28 cellular contexts compared by ENCODE assay signal in the genomic region with DNA sequence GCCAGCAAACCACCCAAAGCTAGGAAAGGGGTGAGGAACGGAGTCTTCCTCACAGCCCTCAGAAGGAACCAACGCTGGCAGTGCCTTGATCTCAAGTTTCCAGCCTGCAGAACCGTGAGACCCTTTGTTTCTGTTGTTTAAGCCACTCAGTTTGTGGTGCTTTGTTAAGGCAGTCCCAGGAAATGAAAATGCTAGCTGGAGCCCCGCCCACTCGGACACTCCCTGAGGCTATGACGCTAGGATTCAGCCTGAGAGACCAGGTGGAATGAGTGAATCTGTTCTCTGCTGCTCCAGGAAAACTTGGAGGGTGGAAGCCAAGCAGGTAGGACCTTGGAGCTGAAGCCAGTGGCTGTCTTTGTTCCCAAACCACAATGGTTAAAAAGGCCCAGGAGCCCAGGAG.
DNase-seq lines count a peak whose midpoint lies in the region; ATAC-seq and TF ChIP-seq lines count a peak whose summit lies in the region.
"Had no signal": no experiment of that assay in that cellular context is flagged by ENCODE, and none has a peak within 500 bp of the region (broad histone marks: within the 10 kb centered on the region; RNA-seq: fewer than 3 reads in every experiment).

No MANE protein-coding gene starts in this region.

- H3K27me3 Mint-ChIP-seq in Caco-2 (ENCODE audit: insufficient read depth, unreplicated experiment), result no peaks in the 10 kb centered on the region
- H3K27me3 Mint-ChIP-seq in stimulated activated naive CD8-positive, alpha-beta T cell treated with anti-CD3 and anti-CD28 coated beads, Interleukin-15, amount 100 ng/mL, for 72 hours, result peaks cover 8% of the 10 kb centered on the region

- intact Hi-C loops in Caco-2 (cut with micrococcal nuclease; ENCODE audit: unreplicated experiment) (no loop called here), mammary epithelial cell (cut with micrococcal nuclease) (no loop called here)

- no TSS peak for BruUV-seq in Caco-2 (replicated peaks; lab: Mats Ljungman, UMichigan)
- no TSS peak for BruUV-seq in mammary epithelial cell (replicated peaks; lab: Mats Ljungman, UMichigan)

- H3K9ac ChIP-seq in mammary epithelial cell (ENCODE audit: insufficient read depth, low read length), result no peak overlapping the region

- in situ Hi-C loops in mammary epithelial cell (cut with MboI; ENCODE audit: low sequenced_read_pairs in 2 of 2), result no loop called here

- no peak overlapping the region for H3K4me2 ChIP-seq in mammary epithelial cell (ENCODE audit: insufficient read depth, low read depth, low read length)

- no peak overlapping the region for H3K4me3 Mint-ChIP-seq in Caco-2 (ENCODE audit: unreplicated experiment)
- H3K4me3 Mint-ChIP-seq in stimulated activated naive CD8-positive, alpha-beta T cell treated with anti-CD3 and anti-CD28 coated beads, Interleukin-15, amount 100 ng/mL, for 72 hours, result no peak overlapping the region
- H3K4me3 Mint-ChIP-seq: nephron progenitor cell; stimulated activated memory B cell treated with anti-CD40 and anti-IgM and Interleukin-4, amounts not matched to agents 10 μg/mL and 1 μg/mL and 100 μg/mL, for 72 hours; T-helper 1 cell treated with Interleukin-12 subunit alpha and Interleukin-12 subunit beta and Interleukin-4 antibody, amounts not matched to agents 30 μg/mL and 1 μg/mL, for 36 hours had no signal

- no peaks in the 10 kb centered on the region for H3K79me2 ChIP-seq in mammary epithelial cell (ENCODE audit: insufficient read depth, low read length)

- POLR2A ChIA-PET in Caco-2 (lab: Charles Lee), result no interaction called here

- no peaks in the 10 kb centered on the region for H3K9me3 Mint-ChIP-seq in Caco-2 (ENCODE audit: unreplicated experiment)
- no peaks in the 10 kb centered on the region for H3K9me3 Mint-ChIP-seq in stimulated activated naive CD8-positive, alpha-beta T cell treated with anti-CD3 and anti-CD28 coated beads, Interleukin-15, amount 100 ng/mL, for 72 hours
- H3K9me3 Mint-ChIP-seq: nephron progenitor cell; stimulated activated memory B cell treated with anti-CD40 and anti-IgM and Interleukin-4, amounts not matched to agents 10 μg/mL and 1 μg/mL and 100 μg/mL, for 72 hours; T-helper 1 cell treated with Interleukin-12 subunit alpha and Interleukin-12 subunit beta and Interleukin-4 antibody, amounts not matched to agents 30 μg/mL and 1 μg/mL, for 36 hours had no signal

- WGBS in mammary epithelial cell (ENCODE audit: low coverage, missing lambda C conversion rate), result 52% methylated on average over 6 of the region's 6 CpGs

- H3K4me1 Mint-ChIP-seq in Caco-2 (ENCODE audit: low read depth, unreplicated experiment), result no peaks in the 10 kb centered on the region
- H3K4me1 Mint-ChIP-seq in stimulated activated naive CD8-positive, alpha-beta T cell treated with anti-CD3 and anti-CD28 coated beads, Interleukin-15, amount 100 ng/mL, for 72 hours, result no peaks in the 10 kb centered on the region
- H3K4me1 Mint-ChIP-seq: stimulated activated memory B cell treated with anti-CD40 and anti-IgM and Interleukin-4, amounts not matched to agents 10 μg/mL and 1 μg/mL and 100 μg/mL, for 72 hours had no signal

- dilution Hi-C loops in mammary epithelial cell (cut with HindIII; ENCODE audit: low sequenced_read_pairs), result loop anchor here (5.0 kb wide), 1 partner anchor 54 kb away; no protein-coding TSS in a partner anchor

- no peak overlapping the region for H3K27ac ChIP-seq in mammary epithelial cell (ENCODE audit: insufficient read depth, low read depth, low read length)
- H3K27ac ChIP-seq: breast epithelium, epithelial cell of prostate, prostate gland, SJCRH30, VCaP had no signal

- CTCF ChIA-PET in Caco-2 (lab: Charles Lee) (no interaction called here), mammary epithelial cell (lab: Charles Lee; ENCODE audit: low non-redundant PET) (no interaction called here)

- DNase-seq in Caco-2, result peak; percentile 7 to 39
- DNase-seq in M059J (ENCODE audit: low read depth), result peak; percentile 26
- DNase-seq in mammary epithelial cell, result peak; percentile 32
- DNase-seq in kidney tubule cell (ENCODE audit: low spot score), result peak; percentile 51
- DNase-seq in hippocampal formation (lab: John Stamatoyannopoulos, UW), result no peak
- DNase-seq in Kasumi-1 (lab: John Stamatoyannopoulos, UW), result no peak
- no peak for DNase-seq in stimulated activated naive CD8-positive, alpha-beta T cell treated with anti-CD3 and anti-CD28 coated beads, Interleukin-15, amount 100 ng/mL, for 72 hours
- DNase-seq in OCI-M2 (lab: John Stamatoyannopoulos, UW; ENCODE audit: unreplicated experiment), result no peak
- DNase-seq: ACHN; activated gamma-delta T cell; C1 segment of cervical spinal cord; DMS 273 treated with DMSO at 0.1 percent for 48 hours; foreskin fibroblast; GF-D8; Karpas-422; left cardiac atrium; midbrain; NCI-H1092 treated with DMSO at 0.1 percent for 48 hours; NCI-H524; nephron progenitor cell; stimulated activated CD4-positive, alpha-beta T cell treated with anti-CD3 and anti-CD28 coated beads, Interleukin-1b, Interleukin-23, amount 100 ng/mL, for 48 hours had no signal

- no peak overlapping the region for H2AFZ ChIP-seq in mammary epithelial cell (ENCODE audit: low read depth, low read length)

- peaks cover 10% of the 10 kb centered on the region; the same call in 1 of the 2 replicates for H3K4me1 ChIP-seq in Caco-2
- no peaks in the 10 kb centered on the region for H3K4me1 ChIP-seq in mammary epithelial cell (ENCODE audit: insufficient read depth, low read length)
- H3K4me1 ChIP-seq: breast epithelium, prostate gland, SJCRH30 had no signal

- H4K20me1 ChIP-seq in mammary epithelial cell (ENCODE audit: insufficient read depth, low read length), result no peaks in the 10 kb centered on the region

- H3K27me3 ChIP-seq in Caco-2 (replicated peaks; ENCODE audit: control insufficient read depth, insufficient read depth, low read length) (no peaks in the 10 kb centered on the region), mammary epithelial cell (ENCODE audit: insufficient read depth, low read length) (no peaks in the 10 kb centered on the region)
- H3K27me3 ChIP-seq: breast epithelium had no signal

- H3K36me3 ChIP-seq in Caco-2 (ENCODE audit: control insufficient read depth, insufficient read depth, low read length) (no peaks in the 10 kb centered on the region), mammary epithelial cell (ENCODE audit: insufficient read depth, low read length) (no peaks in the 10 kb centered on the region)
- H3K36me3 ChIP-seq: breast epithelium, prostate gland, SJCRH30 had no signal

- TF ChIP-seq CTCF in Caco-2 (IDR thresholded peaks at IDR 0.05; ENCODE audit: insufficient read depth in 1 of 2, low read depth in 1 of 2, low read length in 1 of 2, severe bottlenecking in 1 of 2, unreplicated experiment in 1 of 2) (no peak), mammary epithelial cell (conservative IDR thresholded peaks at IDR 0.05 in 1 of 2, IDR thresholded peaks at IDR 0.05 in 1 of 2; ENCODE audit: extremely low read depth in 1 of 2, insufficient read depth in 1 of 2, low read depth in 1 of 2, low read length in 2 of 2) (no peak)

- H3K27ac Mint-ChIP-seq in Caco-2 (ENCODE audit: unreplicated experiment), result no peak overlapping the region
- peak overlapping the region in 1 of 2 donors; percentile 31 for H3K27ac Mint-ChIP-seq in stimulated activated naive CD8-positive, alpha-beta T cell treated with anti-CD3 and anti-CD28 coated beads, Interleukin-15, amount 100 ng/mL, for 72 hours
- H3K27ac Mint-ChIP-seq: nephron progenitor cell; stimulated activated memory B cell treated with anti-CD40 and anti-IgM and Interleukin-4, amounts not matched to agents 10 μg/mL and 1 μg/mL and 100 μg/mL, for 72 hours; T-helper 1 cell treated with Interleukin-12 subunit alpha and Interleukin-12 subunit beta and Interleukin-4 antibody, amounts not matched to agents 30 μg/mL and 1 μg/mL, for 36 hours had no signal

- no peaks in the 10 kb centered on the region for H3K36me3 Mint-ChIP-seq in Caco-2 (ENCODE audit: insufficient read depth, unreplicated experiment)
- H3K36me3 Mint-ChIP-seq: stimulated activated memory B cell treated with anti-CD40 and anti-IgM and Interleukin-4, amounts not matched to agents 10 μg/mL and 1 μg/mL and 100 μg/mL, for 72 hours had no signal

- no peak overlapping the region for H3K4me3 ChIP-seq in Caco-2 (ENCODE audit: low read depth, low read length)
- H3K4me3 ChIP-seq in mammary epithelial cell (replicated peaks in 1 of 3; ENCODE audit: insufficient read depth in 1 of 3, low read depth in 2 of 3, low read length in 3 of 3), result no peak overlapping the region
- H3K4me3 ChIP-seq: breast epithelium, prostate gland, SJCRH30 had no signal

- ATAC-seq in stimulated activated naive CD8-positive, alpha-beta T cell treated with anti-CD3 and anti-CD28 coated beads, Interleukin-15, amount 100 ng/mL, for 72 hours, result no peak
- ATAC-seq: left cardiac atrium; stimulated activated memory B cell treated with anti-CD40 and anti-IgM and Interleukin-4, amounts not matched to agents 10 μg/mL and 1 μg/mL and 100 μg/mL, for 72 hours had no signal

- no peaks in the 10 kb centered on the region for H3K9me3 ChIP-seq in Caco-2
- H3K9me3 ChIP-seq in mammary epithelial cell (replicated peaks; ENCODE audit: insufficient read depth, low read length), result no peaks in the 10 kb centered on the region
- H3K9me3 ChIP-seq: breast epithelium, prostate gland, SJCRH30 had no signal

Comparison
In these comparisons a context has a peak if more than half of its experiments do, and no peak if none do; other contexts are left out.
1. DNase-seq: peak in Caco-2 (2 of 2), M059J (single experiment), mammary epithelial cell (single experiment) and kidney tubule cell (single experiment); none in hippocampal formation (0 of 2), Kasumi-1 (0 of 2), stimulated activated naive CD8-positive, alpha-beta T cell treated with anti-CD3 and anti-CD28 coated beads, Interleukin-15, amount 100 ng/mL, for 72 hours (0 of 2) and OCI-M2 (single experiment).